In the genomic region with DNA sequence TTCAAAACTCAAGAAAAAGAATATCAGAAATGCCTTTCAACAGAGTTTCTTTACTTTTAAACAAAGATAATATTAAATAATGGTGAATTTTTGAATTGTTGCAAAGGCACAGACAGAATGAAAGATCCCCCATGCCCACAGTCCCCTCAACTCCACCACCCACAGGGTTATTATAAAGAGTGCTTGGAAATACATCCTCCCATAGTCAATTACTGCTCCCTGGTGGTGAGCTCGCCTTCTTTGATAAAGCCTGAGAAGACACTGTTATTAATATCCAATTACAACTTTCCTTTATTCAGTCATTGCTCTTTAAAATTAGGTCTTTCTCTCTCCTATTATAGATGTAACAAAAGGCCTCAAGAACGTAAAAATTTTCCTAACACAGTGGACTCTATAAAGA, we compare ENCODE assay signal across 16 cellular contexts.
DNase-seq lines count a peak whose midpoint lies in the region; ATAC-seq and TF ChIP-seq lines count a peak whose summit lies in the region.
"Had no signal": no experiment of that assay in that cellular context is flagged by ENCODE, and none has a peak within 500 bp of the region (broad histone marks: within the 10 kb centered on the region; RNA-seq: fewer than 3 reads in every experiment).

No MANE protein-coding gene starts in this region.

- peak; percentile 64 for TF ChIP-seq CTCF in H9 (conservative IDR thresholded peaks at IDR 0.05)
- peak; percentile 53 for TF ChIP-seq CTCF in OCI-LY3 (IDR thresholded peaks at IDR 0.05; ENCODE audit: low read depth, low read length)
- TF ChIP-seq CTCF in choroid plexus epithelial cell (conservative IDR thresholded peaks at IDR 0.05; ENCODE audit: low read depth, low read length), result peak; percentile 66

- peaks cover 0 to 20% (median 11%) of the 10 kb centered on the region in 3 experiments; a peak in 6 of 7 replicates for H3K36me3 Mint-ChIP-seq in H9 (ENCODE audit: insufficient read depth in 1 of 3, low read depth in 3 of 3)

- no peaks in the 10 kb centered on the region for H3K27me3 Mint-ChIP-seq in H9 (ENCODE audit: low read depth)
- H3K27me3 Mint-ChIP-seq: CD4-positive, alpha-beta T cell had no signal

- no peak overlapping the region for H4K91ac ChIP-seq in H9 (ENCODE audit: insufficient read length, low read depth, low read length)
- H4K91ac ChIP-seq in mesenchymal stem cell (ENCODE audit: low read length), result no peak overlapping the region

- H3K27me3 ChIP-seq in H9 (ENCODE audit: insufficient read depth, low read length), result no peaks in the 10 kb centered on the region
- H3K27me3 ChIP-seq in OCI-LY3 (ENCODE audit: low read depth, low read length), result no peaks in the 10 kb centered on the region
- H3K27me3 ChIP-seq in mesenchymal stem cell (ENCODE audit: control insufficient read depth in 1 of 2, insufficient read depth in 1 of 2, low read length in 2 of 2), result no peaks in the 10 kb centered on the region

- H3K18ac ChIP-seq in H9 (ENCODE audit: insufficient read length, low read depth, low read length) (no peak overlapping the region), mesenchymal stem cell (ENCODE audit: low read depth in 1 of 2, low read length in 2 of 2) (no peak overlapping the region)

- H3K23ac ChIP-seq in H9 (ENCODE audit: insufficient read length, low read depth, low read length) (no peak overlapping the region), mesenchymal stem cell (ENCODE audit: low read length in 2 of 2) (no peak overlapping the region)

- no peaks in the 10 kb centered on the region for H3K23me2 ChIP-seq in H9 (ENCODE audit: insufficient read length, low read depth, low read length, poor library complexity, severe bottlenecking)

- H3K9ac ChIP-seq in H9 (ENCODE audit: extremely low read depth, insufficient read length, low read length) (no peak overlapping the region), OCI-LY3 (ENCODE audit: low read length) (no peak overlapping the region), mesenchymal stem cell (ENCODE audit: low read length) (no peak overlapping the region)

- H3K79me2 ChIP-seq in H9 (ENCODE audit: insufficient read depth, low read length) (no peaks in the 10 kb centered on the region), OCI-LY3 (ENCODE audit: low read length) (no peaks in the 10 kb centered on the region)

- H4K20me1 ChIP-seq in H9 (ENCODE audit: control insufficient read depth, insufficient read depth, insufficient read length) (no peaks in the 10 kb centered on the region), OCI-LY3 (ENCODE audit: insufficient read depth, low read length) (no peaks in the 10 kb centered on the region)

- H3K14ac ChIP-seq in H9 (ENCODE audit: insufficient read depth, low read length) (no peak overlapping the region), mesenchymal stem cell (ENCODE audit: low read length in 2 of 2) (no peak overlapping the region)

- H3K27ac Mint-ChIP-seq in H9, result no peak overlapping the region
- H3K27ac Mint-ChIP-seq: CD4-positive, alpha-beta T cell; nephron progenitor cell had no signal

- H2AK5ac ChIP-seq in H9 (ENCODE audit: insufficient read length, low read length), result no peak overlapping the region
- H2AK5ac ChIP-seq in mesenchymal stem cell (ENCODE audit: low read length, severe bottlenecking), result no peak overlapping the region

- H3K9me3 ChIP-seq in H9 (ENCODE audit: control insufficient read depth, low read depth, low read length) (no peaks in the 10 kb centered on the region), OCI-LY3 (ENCODE audit: insufficient read depth, low read length) (no peaks in the 10 kb centered on the region), mesenchymal stem cell (ENCODE audit: control insufficient read depth, low read length) (no peaks in the 10 kb centered on the region)

- H3K4me1 Mint-ChIP-seq in H9, result peaks cover 2 to 4% of the 10 kb centered on the region in 2 experiments; a peak in 1 of 4 replicates
- H3K4me1 Mint-ChIP-seq: nephron progenitor cell had no signal

- H3K56ac ChIP-seq in H9 (ENCODE audit: insufficient read length, low read depth, low read length), result no peak overlapping the region

- no CpG with 5 or more reads among the region's 2 CpGs for whole genome bisulfite sequencing in H9 (ENCODE audit: extremely low coverage, insufficient read length, low lambda C conversion rate)
- 91% methylated on average over 2 of the region's 2 CpGs for WGBS in mesenchymal stem cell

- no peak overlapping the region for H2BK120ac ChIP-seq in H9 (ENCODE audit: low read depth, low read length, poor library complexity, severe bottlenecking)
- H2BK120ac ChIP-seq in mesenchymal stem cell (ENCODE audit: low read depth, low read length), result no peak overlapping the region

- no peak overlapping the region for H2BK20ac ChIP-seq in H9 (ENCODE audit: low read depth, low read length, poor library complexity, severe bottlenecking)

- ATAC-seq in GM19351 (IDR thresholded peaks at IDR 0.05; ENCODE audit: unreplicated experiment), result no peak
- no peak for ATAC-seq in GM21737 (IDR thresholded peaks at IDR 0.05; ENCODE audit: unreplicated experiment)
- ATAC-seq: activated CD4-positive, CD25-positive, alpha-beta regulatory T cell treated with anti-CD3 and anti-CD28 coated beads, Interleukin-2, amount 50 U/mL, for 24 hours had no signal

- H3K79me1 ChIP-seq in H9 (ENCODE audit: insufficient read depth, low read depth, low read length, poor library complexity, severe bottlenecking), result no peaks in the 10 kb centered on the region
- no peaks in the 10 kb centered on the region for H3K79me1 ChIP-seq in mesenchymal stem cell (replicated peaks; ENCODE audit: low read length, poor library complexity, severe bottlenecking)

- H4K8ac ChIP-seq in H9 (replicated peaks; ENCODE audit: insufficient read length, low read depth, low read length) (no peak overlapping the region), mesenchymal stem cell (ENCODE audit: low read length) (no peak overlapping the region)

- H2BK5ac ChIP-seq in H9 (ENCODE audit: insufficient read length, low read length) (no peak overlapping the region), mesenchymal stem cell (ENCODE audit: low read depth, low read length, poor library complexity, severe bottlenecking) (no peak overlapping the region)

- H3K4me1 ChIP-seq in H9 (ENCODE audit: insufficient read depth, low read length) (no peaks in the 10 kb centered on the region), OCI-LY3 (ENCODE audit: low read length) (no peaks in the 10 kb centered on the region), mesenchymal stem cell (ENCODE audit: control insufficient read depth, insufficient read depth, low read depth, low read length) (no peaks in the 10 kb centered on the region)

- no peak overlapping the region for H3T11ph ChIP-seq in H9 (ENCODE audit: low read length)

- H3K27ac ChIP-seq in H9 (ENCODE audit: insufficient read length, low read depth, low read length) (no peak overlapping the region), OCI-LY3 (ENCODE audit: low read length) (no peak overlapping the region), mesenchymal stem cell (ENCODE audit: low read length, poor library complexity, severe bottlenecking) (no peak overlapping the region)

- H3K4me3 Mint-ChIP-seq in H9, result no peak overlapping the region
- H3K4me3 Mint-ChIP-seq: CD4-positive, alpha-beta T cell; nephron progenitor cell had no signal

- no peaks in the 10 kb centered on the region for H3K36me3 ChIP-seq in OCI-LY3 (replicated peaks; ENCODE audit: low read depth, low read length)
- no peaks in the 10 kb centered on the region for H3K36me3 ChIP-seq in mesenchymal stem cell (ENCODE audit: control insufficient read depth in 1 of 2, insufficient read depth in 2 of 2, low read depth in 1 of 2, low read length in 2 of 2)

- H2BK15ac ChIP-seq in H9 (ENCODE audit: low read depth, low read length), result no peak overlapping the region
- no peak overlapping the region for H2BK15ac ChIP-seq in mesenchymal stem cell (ENCODE audit: low read depth, poor library complexity, severe bottlenecking)

- no peak overlapping the region for H3K4me3 ChIP-seq in OCI-LY3 (ENCODE audit: low read length)
- no peak overlapping the region for H3K4me3 ChIP-seq in choroid plexus epithelial cell (ENCODE audit: low read depth, low read length)
- no peak overlapping the region for H3K4me3 ChIP-seq in mesenchymal stem cell (ENCODE audit: insufficient read depth in 1 of 2, low read depth in 1 of 2, low read length in 2 of 2)

- H2AFZ ChIP-seq in H9 (ENCODE audit: low read length), result no peak overlapping the region
- no peak overlapping the region for H2AFZ ChIP-seq in OCI-LY3 (ENCODE audit: low read depth, low read length)
- no peak overlapping the region for H2AFZ ChIP-seq in mesenchymal stem cell (ENCODE audit: low read depth, low read length)

- H4K5ac ChIP-seq in H9 (ENCODE audit: insufficient read length, low read depth, low read length), result no peak overlapping the region

- H3K4ac ChIP-seq in H9 (ENCODE audit: low read depth, low read length) (no peak overlapping the region), mesenchymal stem cell (ENCODE audit: low read depth in 1 of 2, low read length in 2 of 2) (no peak overlapping the region)

- no peak overlapping the region for H3K4me2 ChIP-seq in H9 (ENCODE audit: insufficient read depth, insufficient read length, low read length)
- no peak overlapping the region for H3K4me2 ChIP-seq in OCI-LY3 (ENCODE audit: low read length)
- H3K4me2 ChIP-seq in mesenchymal stem cell (ENCODE audit: low read length, poor library complexity, severe bottlenecking), result no peak overlapping the region

- DNase-seq in H9 (peak; percentile 27), choroid plexus epithelial cell (ENCODE audit: low read depth) (peak; percentile 74), mesenchymal stem cell (peak; percentile 20), putamen (ENCODE audit: low spot score) (no peak)
- DNase-seq: activated CD8-positive, alpha-beta memory T cell treated with anti-CD3 and anti-CD28 coated beads, Interleukin-2, amount 50 U/mL, for 48 hours; activated naive CD4-positive, alpha-beta T cell treated with anti-CD3 and anti-CD28 coated beads, Interleukin-2, amount 50 U/mL, for 16 hours; CD4-positive, alpha-beta T cell; IMR-90; NCI-H1436 treated with DMSO at 0.1 percent for 48 hours; nephron progenitor cell; NK-92 treated with Interleukin-12 subunit alpha and Interleukin-12 subunit beta, amount 100 ng/mL, for 24 hours; stimulated activated naive CD4-positive, alpha-beta T cell had no signal

- peaks cover 0 to 2% of the 10 kb centered on the region in 2 experiments; a peak in 1 of 5 replicates for H3K9me3 Mint-ChIP-seq in H9
- H3K9me3 Mint-ChIP-seq: CD4-positive, alpha-beta T cell; nephron progenitor cell had no signal

- H2BK12ac ChIP-seq in H9 (ENCODE audit: insufficient read length, low read depth, low read length) (no peak overlapping the region), mesenchymal stem cell (ENCODE audit: low read length in 2 of 2) (no peak overlapping the region)
